In genomic region chr12:14773685-14774073, GRCh38 we compare ENCODE assay signal across 8 cellular contexts. TPM values are rescaled to one million over a fixed set of nuclear protein-coding genes. Genes with fewer than 3 reads are reported as not detected.
DNase-seq lines count a peak whose midpoint lies in the region; ATAC-seq, FAIRE-seq and TF ChIP-seq lines count a peak whose summit lies in the region.

No MANE protein-coding gene starts in this region.

- H3K27me3 ChIP-seq in Peyer's patch (no peaks in the 10 kb centered on the region), esophagus squamous epithelium (no peaks in the 10 kb centered on the region), rectal smooth muscle tissue (ENCODE audit: control insufficient read depth, insufficient read depth, low read length) (no peaks in the 10 kb centered on the region)

- H3K4me1 ChIP-seq in Peyer's patch (peaks cover 0 to 8% (median 0%) of the 10 kb centered on the region in 4 donors), esophagus squamous epithelium (peaks cover 4 to 58% (median 10%) of the 10 kb centered on the region in 3 donors), rectal smooth muscle tissue (ENCODE audit: control insufficient read depth, insufficient read depth, low read length) (peaks cover 6% of the 10 kb centered on the region)

- ATAC-seq in GM18519 (IDR thresholded peaks at IDR 0.05; ENCODE audit: low FRiP score, unreplicated experiment) = peak; percentile 9

- intact Hi-C loops in esophagus squamous epithelium (cut with DNase I) = no loop called here

- H3K36me3 ChIP-seq in Peyer's patch (no peaks in the 10 kb centered on the region), esophagus squamous epithelium (no peaks in the 10 kb centered on the region), rectal smooth muscle tissue (ENCODE audit: control insufficient read depth, insufficient read depth, low read length) (peaks cover 2% of the 10 kb centered on the region)

- FAIRE-seq in HTR-8/SVneo (lab: Jason Lieb, UNC) = no peak

- H3K9me3 ChIP-seq in Peyer's patch (no peaks in the 10 kb centered on the region), esophagus squamous epithelium (no peaks in the 10 kb centered on the region)

- H3K27ac ChIP-seq in Peyer's patch = peak overlapping the region; percentile 88 to 99 (median 92)
- H3K27ac ChIP-seq in esophagus squamous epithelium = peak overlapping the region; percentile 93 to 99 (median 98)
- H3K27ac ChIP-seq in rectal smooth muscle tissue (ENCODE audit: low read depth, low read length) = peak overlapping the region; percentile 95

- TF ChIP-seq CTCF in HFF-Myc (IDR thresholded peaks at IDR 0.05; ENCODE audit: low read depth, low read length, missing control alignments) (no peak), Peyer's patch (IDR thresholded peaks at IDR 0.05) (no peak), esophagus squamous epithelium (IDR thresholded peaks at IDR 0.05) (no peak)

- no peak overlapping the region for H3K9ac ChIP-seq in rectal smooth muscle tissue (ENCODE audit: low read length)

- 30 to 41% methylated on average over 11 to 12 of the region's 16 CpGs for WGBS in esophagus squamous epithelium, 2 donors

- DNase-seq in HFF-Myc (ENCODE audit: extremely low read depth, low read depth) = no peak
- peak in 2 of 3 donors; percentile 57 to 72 for DNase-seq in Peyer's patch
- DNase-seq in esophagus squamous epithelium (lab: John Stamatoyannopoulos, UW) = no peak
- DNase-seq in HTR-8/SVneo (ENCODE audit: insufficient read length, low spot score) = no peak
- no peak for DNase-seq in NCI-H1436 (lab: John Stamatoyannopoulos, UW)
- no peak for DNase-seq in 8988T

- peak overlapping the region; percentile 73 for H3K4me3 ChIP-seq in HFF-Myc (replicated peaks; ENCODE audit: low read depth, low read length)
- H3K4me3 ChIP-seq in Peyer's patch = peak overlapping the region; percentile 63 to 90 (median 69)
- peak overlapping the region; percentile 49 to 84 (median 80) for H3K4me3 ChIP-seq in esophagus squamous epithelium
- H3K4me3 ChIP-seq in rectal smooth muscle tissue (ENCODE audit: low read length) = peak overlapping the region; percentile 98

- TF ChIP-seq POLR2A in Peyer's patch (IDR thresholded peaks at IDR 0.05) (no peak), esophagus squamous epithelium (IDR thresholded peaks at IDR 0.05) (no peak)

RNA-seq across cellular contexts. Expression of gene WBP11, which starts 29.6 kb away (rescaled TPM):
- total RNA-seq in Peyer's patch = 10 to 100 TPM; 12.3 to 42.9 (median 12.8) TPM
- total RNA-seq in esophagus squamous epithelium = 10 to 100 TPM; 16.0 to 21.4 (median 18.2) TPM

RNA-seq across cellular contexts. Expression of gene C12orf60, which starts 29.8 kb away (rescaled TPM):
- total RNA-seq in Peyer's patch (under 1 TPM in 1 of 4 donors, not detected in 3; 0.88 TPM), esophagus squamous epithelium (1 to 10 TPM in 1 of 4 donors, under 1 TPM in 3; 0.15 to 2.6 (median 0.65) TPM)

RNA-seq across cellular contexts. Expression of gene SMCO3, which starts 40.3 kb away (rescaled TPM):
- total RNA-seq in Peyer's patch = not detected
- total RNA-seq in esophagus squamous epithelium = under 1 TPM in 1 of 4 donors, not detected in 3; 0.50 TPM

Comparison
In these comparisons a context has a peak if more than half of its experiments do, and no peak if none do; other contexts are left out.
1. DNase-seq: peak in Peyer's patch (2 of 3); none in HFF-Myc (single experiment), esophagus squamous epithelium (single experiment), HTR-8/SVneo (single experiment), NCI-H1436 (single experiment) and 8988T (single experiment).
2. Peak in every context shown above with its lines, with median percentiles within 50 percentile points of each other: H3K4me3 ChIP-seq and H3K27ac ChIP-seq.